In genomic region chr9:123225374-123225813, GRCh38 we compare ENCODE assay signal across 8 cellular contexts. TPM values are rescaled to one million over a fixed set of nuclear protein-coding genes. Genes with fewer than 3 reads are reported as not detected.
DNase-seq lines count a peak whose midpoint lies in the region; ATAC-seq and TF ChIP-seq lines count a peak whose summit lies in the region.

No MANE protein-coding gene starts in this region.

- intact Hi-C loops in heart right ventricle (cut with DNase I) (loop anchor here in 4 of 10 donors (10.0 kb wide), 1 partner anchor 141 kb away; no protein-coding TSS in a partner anchor), cardiac septum (cut with DNase I) (no loop called here)

- peak in 4 of 8 donors; percentile 37 to 70 (median 63) for ATAC-seq in heart right ventricle
- peak; percentile 93 for ATAC-seq in HG02571 (IDR thresholded peaks at IDR 0.05; ENCODE audit: unreplicated experiment)
- ATAC-seq in activated CD8-positive, alpha-beta memory T cell treated with anti-CD3 and anti-CD28 coated beads, Interleukin-2, amount 10 ng/mL, durations not matched to agents 7 days and 5 days: peak; percentile 77

- H3K36me3 ChIP-seq in heart right ventricle (no peaks in the 10 kb centered on the region), trophoblast cell (ENCODE audit: control insufficient read depth in 1 of 2, insufficient read depth in 2 of 2, low read length in 2 of 2) (no peaks in the 10 kb centered on the region)

- H3K27me3 Mint-ChIP-seq in activated CD8-positive, alpha-beta memory T cell treated with anti-CD3 and anti-CD28 coated beads, Interleukin-2, amount 10 ng/mL, durations not matched to agents 7 days and 5 days: no peaks in the 10 kb centered on the region
- H3K27me3 Mint-ChIP-seq in mesothelial cell of epicardium (ENCODE audit: low read depth): peaks cover 6% of the 10 kb centered on the region

- H2BK12ac ChIP-seq in trophoblast cell (ENCODE audit: low read length): no peak overlapping the region

- H3K4me1 Mint-ChIP-seq in activated CD8-positive, alpha-beta memory T cell treated with anti-CD3 and anti-CD28 coated beads, Interleukin-2, amount 10 ng/mL, durations not matched to agents 7 days and 5 days: peaks cover 16% of the 10 kb centered on the region
- peaks cover 15% of the 10 kb centered on the region for H3K4me1 Mint-ChIP-seq in mesothelial cell of epicardium

- no peaks in the 10 kb centered on the region for H3K9me3 ChIP-seq in heart right ventricle
- H3K9me3 ChIP-seq in trophoblast cell (ENCODE audit: insufficient read depth, low read depth, low read length): no peaks in the 10 kb centered on the region

- no peaks in the 10 kb centered on the region for H3K9me3 Mint-ChIP-seq in activated CD8-positive, alpha-beta memory T cell treated with anti-CD3 and anti-CD28 coated beads, Interleukin-2, amount 10 ng/mL, durations not matched to agents 7 days and 5 days (ENCODE audit: low read depth)
- no peaks in the 10 kb centered on the region for H3K9me3 Mint-ChIP-seq in mesothelial cell of epicardium

- H3K4me1 ChIP-seq in heart right ventricle: peaks cover 0 to 23% (median 0%) of the 10 kb centered on the region in 9 donors
- no peaks in the 10 kb centered on the region for H3K4me1 ChIP-seq in trophoblast cell (ENCODE audit: control insufficient read depth in 1 of 2, insufficient read depth in 2 of 2, low read length in 2 of 2)

- H3K79me2 ChIP-seq in trophoblast cell (ENCODE audit: control insufficient read depth, insufficient read depth, low read length, poor library complexity): peaks cover 2% of the 10 kb centered on the region

- H4K8ac ChIP-seq in trophoblast cell (ENCODE audit: low read depth, low read length): no peak overlapping the region

- H3K79me1 ChIP-seq in trophoblast cell (ENCODE audit: low read length): no peaks in the 10 kb centered on the region

- H3K23ac ChIP-seq in trophoblast cell (ENCODE audit: low read length): no peak overlapping the region

- no peaks in the 10 kb centered on the region for H3K27me3 ChIP-seq in heart right ventricle
- H3K27me3 ChIP-seq in trophoblast cell (ENCODE audit: insufficient read depth, low read length): no peaks in the 10 kb centered on the region

- peaks cover 4% of the 10 kb centered on the region for H3K36me3 Mint-ChIP-seq in activated CD8-positive, alpha-beta memory T cell treated with anti-CD3 and anti-CD28 coated beads, Interleukin-2, amount 10 ng/mL, durations not matched to agents 7 days and 5 days
- peaks cover 3% of the 10 kb centered on the region for H3K36me3 Mint-ChIP-seq in mesothelial cell of epicardium

- peak in 7 of 9 donors; percentile 36 to 60 (median 53) for TF ChIP-seq CTCF in heart right ventricle (IDR thresholded peaks at IDR 0.05)
- no peak for TF ChIP-seq CTCF in mesothelial cell of epicardium (IDR thresholded peaks at IDR 0.05; ENCODE audit: unreplicated experiment)

- H3K27ac ChIP-seq in heart right ventricle (no peak overlapping the region), trophoblast cell (ENCODE audit: low read depth, low read length) (no peak overlapping the region)

- H4K91ac ChIP-seq in trophoblast cell (ENCODE audit: low read depth, low read length): no peak overlapping the region

- no peak overlapping the region for H3K4ac ChIP-seq in trophoblast cell (ENCODE audit: low read depth, low read length)

- H3K18ac ChIP-seq in trophoblast cell (ENCODE audit: low read length): no peak overlapping the region

- no peak overlapping the region for H3K4me3 Mint-ChIP-seq in activated CD8-positive, alpha-beta memory T cell treated with anti-CD3 and anti-CD28 coated beads, Interleukin-2, amount 10 ng/mL, durations not matched to agents 7 days and 5 days
- no peak overlapping the region for H3K4me3 Mint-ChIP-seq in mesothelial cell of epicardium

- no peak overlapping the region for H2BK120ac ChIP-seq in trophoblast cell (ENCODE audit: insufficient read depth, low read length, poor library complexity)

- H3K14ac ChIP-seq in trophoblast cell (ENCODE audit: low read length): no peak overlapping the region

- H3K9ac ChIP-seq in trophoblast cell (ENCODE audit: low read length): no peak overlapping the region

- no peak overlapping the region for H4K12ac ChIP-seq in trophoblast cell (ENCODE audit: low read depth, low read length)

- DNase-seq in heart right ventricle (peak in 1 of 2 donors; percentile 14), cardiac septum (ENCODE audit: low spot score) (no peak), NAMALWA (ENCODE audit: low spot score) (peak; percentile 94), fibroblast of gingiva (ENCODE audit: low read depth) (peak; percentile 62), trophoblast cell (peak; percentile 25 to 50), mesothelial cell of epicardium (ENCODE audit: low spot score in 2 of 2, unreplicated experiment in 2 of 2) (no peak)
- peak; percentile 63 for DNase-seq in activated CD8-positive, alpha-beta memory T cell treated with anti-CD3 and anti-CD28 coated beads, Interleukin-2, amount 10 ng/mL, durations not matched to agents 7 days and 5 days

- CTCF ChIA-PET in activated CD8-positive, alpha-beta memory T cell treated with anti-CD3 and anti-CD28 coated beads, Interleukin-2, amount 10 ng/mL, durations not matched to agents 7 days and 5 days (lab: Charles Lee): interaction anchor here (1.1 to 1.3 kb wide), 5 partner anchors 22 to 133 kb away, joined by 3 to 4 read pairs (median 3); no protein-coding TSS in a partner anchor

- H3K4me2 ChIP-seq in trophoblast cell (ENCODE audit: low read length): no peak overlapping the region

- WGBS in heart right ventricle, 2 donors: 35 to 47% methylated on average over 4 of the region's 4 CpGs
- no CpG with 5 or more reads among the region's 4 CpGs for WGBS in trophoblast cell (ENCODE audit: extremely low coverage, insufficient coverage, insufficient read length)

- H3K27ac Mint-ChIP-seq in activated CD8-positive, alpha-beta memory T cell treated with anti-CD3 and anti-CD28 coated beads, Interleukin-2, amount 10 ng/mL, durations not matched to agents 7 days and 5 days: no peak overlapping the region
- H3K27ac Mint-ChIP-seq in mesothelial cell of epicardium: no peak overlapping the region

- H2AFZ ChIP-seq in trophoblast cell (ENCODE audit: insufficient read depth, low read length, poor library complexity): no peak overlapping the region

- no peak overlapping the region for H2AK5ac ChIP-seq in trophoblast cell (ENCODE audit: low read length)

- H3K4me3 ChIP-seq in heart right ventricle (no peak overlapping the region), trophoblast cell (ENCODE audit: low read depth, low read length) (no peak overlapping the region)

- H2BK5ac ChIP-seq in trophoblast cell (ENCODE audit: low read depth, low read length, poor library complexity): no peak overlapping the region

RNA-seq across cellular contexts. Expression of gene STRBP, which starts 43.0 kb away (rescaled TPM):
- total RNA-seq in heart right ventricle (10 to 100 TPM; 10.5 to 22.2 (median 13.8) TPM), cardiac septum (16.1 TPM), mesothelial cell of epicardium (65.9 to 67.1 TPM (median 66.9 TPM) in 3 replicates)
- polyA plus RNA-seq in heart right ventricle: 10 to 100 TPM; 11.4 to 15.2 TPM
- total RNA-seq in activated CD8-positive, alpha-beta memory T cell treated with anti-CD3 and anti-CD28 coated beads, Interleukin-2, amount 10 ng/mL, durations not matched to agents 7 days and 5 days: 10 to 100 TPM; 19.3 to 27.4 TPM
- 17.7 and 17.9 TPM in 2 replicates for polyA plus RNA-seq in trophoblast cell (2013)

Comparison
In these comparisons a context has a peak if more than half of its experiments do, and no peak if none do; other contexts are left out.
1. DNase-seq: peak in NAMALWA (single experiment), activated CD8-positive, alpha-beta memory T cell treated with anti-CD3 and anti-CD28 coated beads, Interleukin-2, amount 10 ng/mL, durations not matched to agents 7 days and 5 days (single experiment), fibroblast of gingiva (single experiment) and trophoblast cell (2 of 2); none in cardiac septum (single experiment) and mesothelial cell of epicardium (0 of 2).